Comparison of ENCODE assay signal across 17 cellular contexts in genomic region chr17:50834126-50834785, GRCh38. TPM values are rescaled to one million over a fixed set of nuclear protein-coding genes. Genes with fewer than 3 reads are reported as not detected.
A peak's percentile ranks its signal among the peaks of the same experiment; 100 is the strongest.
DNase-seq lines count a peak whose midpoint lies in the region; ATAC-seq, FAIRE-seq and TF ChIP-seq lines count a peak whose summit lies in the region.
"Had no signal": no experiment of that assay in that cellular context is flagged by ENCODE, and none has a peak within 500 bp of the region (broad histone marks: within the 10 kb centered on the region; RNA-seq: fewer than 3 reads in every experiment).

No MANE protein-coding gene starts in this region.

- intact Hi-C loops in gastrocnemius medialis (cut with DNase I; ENCODE audit: low total_unique reads): no loop called here

- DNase-seq in HTR-8/SVneo (ENCODE audit: insufficient read length, low spot score) (no peak), WTC11 (ENCODE audit: low spot score) (no peak), gastrocnemius medialis (no peak), SW480 (ENCODE audit: low spot score) (no peak), COLO829 (ENCODE audit: low spot score) (no peak)
- DNase-seq: activated naive CD4-positive, alpha-beta T cell treated with Interleukin-2 at 50 U/mL for 16 hours; EL had no signal

- H3K9me3 ChIP-seq in iPS-20b (ENCODE audit: insufficient read depth, low read depth, low read length): no peaks in the 10 kb centered on the region
- no peaks in the 10 kb centered on the region for H3K9me3 ChIP-seq in gastrocnemius medialis
- H3K9me3 ChIP-seq: BLaER1 treated with 17β-estradiol and CSF1 and Interleukin-3, amounts not matched to agents 10 nM and 100 nM; breast epithelium; gastroesophageal sphincter; prostate gland; SK-N-SH had no signal

- 0 out of 2 replicates have a peak overlapping the region, but pooled peaks have one; percentile 15 for H3K27ac Mint-ChIP-seq in WTC11

- in situ Hi-C loops in gastrocnemius medialis (cut with MboI; ENCODE audit: low sequenced_read_pairs in 4 of 4): loop anchor here in 1 of 4 donors (25.0 kb wide), 1 partner anchor 297 kb away; the partner anchor contains the start of genes EPN3 and SPATA20

- no peak overlapping the region for H3K4me3 ChIP-seq in iPS-20b (ENCODE audit: low read length)
- H3K4me3 ChIP-seq in gastrocnemius medialis: peak overlapping the region; percentile 43 to 60 (median 50)
- H3K4me3 ChIP-seq: BLaER1 treated with 17β-estradiol and CSF1 and Interleukin-3, amounts not matched to agents 10 nM and 100 nM; GM12878 had no signal

- no peak overlapping the region for H3K4me3 Mint-ChIP-seq in WTC11

- H3K36me3 ChIP-seq in iPS-20b (ENCODE audit: insufficient read depth, low read depth, low read length) (no peaks in the 10 kb centered on the region), gastrocnemius medialis (no peaks in the 10 kb centered on the region)
- H3K36me3 ChIP-seq: BLaER1 treated with 17β-estradiol and CSF1 and Interleukin-3, amounts not matched to agents 10 nM and 100 nM; breast epithelium; gastroesophageal sphincter; prostate gland had no signal

- peak; percentile 33 for FAIRE-seq in HTR-8/SVneo (lab: Jason Lieb, UNC)
- FAIRE-seq: GM12878 had no signal

- no peaks in the 10 kb centered on the region for H3K27me3 ChIP-seq in iPS-20b (ENCODE audit: insufficient read depth, low read length)
- no peaks in the 10 kb centered on the region for H3K27me3 ChIP-seq in gastrocnemius medialis
- H3K27me3 ChIP-seq: breast epithelium, gastroesophageal sphincter had no signal

- peaks cover 48% of the 10 kb centered on the region for H3K4me1 Mint-ChIP-seq in WTC11

- H3K9me3 Mint-ChIP-seq in WTC11: no peaks in the 10 kb centered on the region

- TF ChIP-seq CTCF in WTC11 (IDR thresholded peaks at IDR 0.05) (no peak), gastrocnemius medialis (IDR thresholded peaks at IDR 0.05 in 4 of 5, conservative IDR thresholded peaks at IDR 0.05 in 1 of 5) (no peak)

- TF ChIP-seq POLR2A in gastrocnemius medialis (IDR thresholded peaks at IDR 0.05): no peak

- CTCF ChIA-PET in WTC11 (lab: Charles Lee): interaction anchor here (0.7 to 3.6 kb wide), 9 partner anchors 16 to 122 kb away, joined by 3 to 52 read pairs (median 5); no protein-coding TSS in a partner anchor

- peaks cover 27% of the 10 kb centered on the region for H3K4me1 ChIP-seq in iPS-20b (ENCODE audit: insufficient read depth, low read length)
- H3K4me1 ChIP-seq in gastrocnemius medialis: peaks cover 3 to 12% of the 10 kb centered on the region in 2 donors
- H3K4me1 ChIP-seq: prostate gland had no signal

- ATAC-seq in WTC11: no peak
- peak in 1 of 2 donors; percentile 21 for ATAC-seq in gastrocnemius medialis
- no peak for ATAC-seq in GM18520 (IDR thresholded peaks at IDR 0.05; ENCODE audit: unreplicated experiment)
- ATAC-seq in HG03159 (IDR thresholded peaks at IDR 0.05; ENCODE audit: unreplicated experiment): no peak
- ATAC-seq: gastroesophageal sphincter, GM12878 had no signal

- H3K9ac ChIP-seq in iPS-20b (ENCODE audit: low read depth, low read length): peak overlapping the region; percentile 8; the same call in 1 of the 2 replicates
- H3K9ac ChIP-seq: BLaER1 treated with 17β-estradiol and CSF1 and Interleukin-3, amounts not matched to agents 10 nM and 100 nM; SK-N-SH had no signal

- H3K27me3 Mint-ChIP-seq in WTC11 (ENCODE audit: low read depth): no peaks in the 10 kb centered on the region

- no peaks in the 10 kb centered on the region for H3K36me3 Mint-ChIP-seq in WTC11

- POLR2A ChIA-PET in WTC11 (lab: Charles Lee): no interaction called here

- no peak overlapping the region for H3K27ac ChIP-seq in iPS-20b (ENCODE audit: low read length)
- peak overlapping the region in 1 of 4 donors; percentile 57 for H3K27ac ChIP-seq in gastrocnemius medialis
- H3K27ac ChIP-seq: BLaER1 treated with 17β-estradiol and CSF1 and Interleukin-3, amounts not matched to agents 10 nM and 100 nM; breast epithelium; prostate gland; VCaP had no signal

TF ChIP-seq in WTC11, 78 proteins besides CTCF, POLR2A, EP300 and RAD21:
- TF ChIP-seq ZNF121 (CRISPR knock-in tag; IDR thresholded peaks at IDR 0.05) (0 out of 2 replicates have a peak, but pooled peaks have one; percentile 20), NR3C1 (CRISPR knock-in tag; conservative IDR thresholded peaks at IDR 0.05; ENCODE audit: low read depth) (no peak)

RNA-seq across cellular contexts. Expression of gene WFIKKN2, which starts 1.1 kb away (rescaled TPM):
- 0.07 to 0.11 TPM (median 0.09 TPM) in 3 replicates for total RNA-seq in WTC11 (2021)
- total RNA-seq in gastrocnemius medialis: under 1 TPM in 3 of 4 donors, not detected in 1; 0.09 to 0.22 (median 0.20) TPM
- total RNA-seq: breast epithelium had no signal

RNA-seq across cellular contexts. Expression of gene TOB1, which starts 31.9 kb away (rescaled TPM):
- total RNA-seq in WTC11 (2021) (33.5 to 37.9 TPM (median 36.0 TPM) in 3 replicates), gastrocnemius medialis (10 to 100 TPM; 13.6 to 53.5 (median 28.2) TPM)
